Comparison of ENCODE assay signal across 18 cellular contexts in genomic region chr20:1491891-1492642, GRCh38. TPM values are rescaled to one million over a fixed set of nuclear protein-coding genes. Genes with fewer than 3 reads are reported as not detected.
A peak's percentile ranks its signal among the peaks of the same experiment; 100 is the strongest.
DNase-seq lines count a peak whose midpoint lies in the region; ATAC-seq, FAIRE-seq and TF ChIP-seq lines count a peak whose summit lies in the region.
"Had no signal": no experiment of that assay in that cellular context is flagged by ENCODE, and none has a peak within 500 bp of the region (broad histone marks: within the 10 kb centered on the region; RNA-seq: fewer than 3 reads in every experiment).

No MANE protein-coding gene starts in this region.

- H3K36me3 ChIP-seq in endothelial cell of umbilical vein (ENCODE audit: control insufficient read depth in 2 of 2, extremely low read depth in 1 of 2, insufficient read depth in 2 of 2, low read length in 2 of 2) (no peaks in the 10 kb centered on the region), mucosa of rectum (ENCODE audit: control insufficient read depth in 2 of 2, insufficient read depth in 2 of 2, low read length in 2 of 2) (no peaks in the 10 kb centered on the region), kidney (ENCODE audit: control insufficient read depth in 1 of 2, insufficient read depth in 2 of 2, low read length in 2 of 2) (no peaks in the 10 kb centered on the region)

- TF ChIP-seq CTCF in endothelial cell of umbilical vein (IDR thresholded peaks at IDR 0.05; ENCODE audit: extremely low read depth in 1 of 2, insufficient read depth in 1 of 2, low read depth in 1 of 2, low read length in 2 of 2) (no peak), kidney (IDR thresholded peaks at IDR 0.05; ENCODE audit: borderline replicate concordance, extremely low read depth, insufficient read depth) (no peak)

- no peak for ATAC-seq in HG02759 (IDR thresholded peaks at IDR 0.05; ENCODE audit: unreplicated experiment)
- no peak for ATAC-seq in GM18907 (IDR thresholded peaks at IDR 0.05; ENCODE audit: unreplicated experiment)
- ATAC-seq: effector memory CD8-positive, alpha-beta T cell had no signal

- BruUV-seq in endothelial cell of umbilical vein (replicated peaks; lab: Mats Ljungman, UMichigan), result TSS peak; percentile 53

- H3K4me1 ChIP-seq in endothelial cell of umbilical vein (ENCODE audit: control insufficient read depth, extremely low read depth, insufficient read depth, low read length) (peaks cover 31% of the 10 kb centered on the region), mucosa of rectum (ENCODE audit: control insufficient read depth in 2 of 2, insufficient read depth in 2 of 2, low read length in 2 of 2) (no peaks in the 10 kb centered on the region), kidney (ENCODE audit: control insufficient read depth in 1 of 2, insufficient read depth in 1 of 2, low read depth in 1 of 2, low read length in 2 of 2) (no peaks in the 10 kb centered on the region)

- intact Hi-C loops in endothelial cell of umbilical vein (cut with micrococcal nuclease), result loop anchor here (1.0 to 10.0 kb wide), 4 partner anchors 11 to 657 kb away; partner anchors contain the start of gene FAM110A
- intact Hi-C loops in kidney (cut with DNase I), result no loop called here

- H3K4me3 ChIP-seq in endothelial cell of umbilical vein (replicated peaks in 1 of 3; ENCODE audit: insufficient read depth in 1 of 3, low read depth in 1 of 3, low read length in 3 of 3) (peak overlapping the region in 1 of 3 experiments; percentile 21), mucosa of rectum (ENCODE audit: low read length in 2 of 2) (no peak overlapping the region), kidney (ENCODE audit: low read length in 2 of 2) (no peak overlapping the region)

- H3K27me3 ChIP-seq in endothelial cell of umbilical vein (ENCODE audit: control insufficient read depth in 2 of 2, insufficient read depth in 2 of 2, low read length in 2 of 2) (peaks cover 0 to 2% of the 10 kb centered on the region in 2 experiments), mucosa of rectum (ENCODE audit: control insufficient read depth in 2 of 2, insufficient read depth in 2 of 2, low read length in 2 of 2) (no peaks in the 10 kb centered on the region)

- H3K9ac ChIP-seq in endothelial cell of umbilical vein (replicated peaks; ENCODE audit: extremely low read depth, insufficient read depth, low read length), result peak overlapping the region; percentile 85
- H3K9ac ChIP-seq in mucosa of rectum (ENCODE audit: low read depth in 1 of 2, low read length in 2 of 2), result no peak overlapping the region
- H3K9ac ChIP-seq in kidney (ENCODE audit: low read length in 2 of 2), result no peak overlapping the region

- peak overlapping the region; percentile 90 for H3K27ac ChIP-seq in endothelial cell of umbilical vein (ENCODE audit: insufficient read depth, low read depth, low read length)
- peak overlapping the region; percentile 44 to 71 for H3K27ac ChIP-seq in mucosa of rectum (ENCODE audit: low read depth in 2 of 2, low read length in 2 of 2)
- peak overlapping the region in 1 of 2 donors; percentile 60 for H3K27ac ChIP-seq in kidney (ENCODE audit: low read depth in 2 of 2, low read length in 2 of 2)

- peak overlapping the region; percentile 86 for H3K4me2 ChIP-seq in endothelial cell of umbilical vein (ENCODE audit: insufficient read depth, low read length)

- H3K79me2 ChIP-seq in endothelial cell of umbilical vein (ENCODE audit: control insufficient read depth, insufficient read depth, low read length), result no peaks in the 10 kb centered on the region

- H3K9me1 ChIP-seq in endothelial cell of umbilical vein (replicated peaks; ENCODE audit: control insufficient read depth, extremely low read depth, insufficient read depth, low read length), result no peaks in the 10 kb centered on the region

- H3K9me3 ChIP-seq in endothelial cell of umbilical vein (replicated peaks; ENCODE audit: control insufficient read depth, insufficient read depth, low read length), result no peaks in the 10 kb centered on the region
- H3K9me3 ChIP-seq in mucosa of rectum (ENCODE audit: control insufficient read depth in 2 of 2, low read length in 2 of 2), result no peaks in the 10 kb centered on the region
- H3K9me3 ChIP-seq in kidney (ENCODE audit: control insufficient read depth in 1 of 2, low read length in 2 of 2), result no peaks in the 10 kb centered on the region

- CTCF ChIA-PET in endothelial cell of umbilical vein (lab: Charles Lee), result interaction anchor here (1.0 to 5.7 kb wide), 2 partner anchors 11 to 285 kb away, joined by 3 to 77 read pairs; no protein-coding TSS in a partner anchor

- dilution Hi-C loops in endothelial cell of umbilical vein (cut with MboI; ENCODE audit: extremely low pct_ligation_motif_present, low sequenced_read_pairs), result no loop called here

- TF ChIP-seq POLR2A in endothelial cell of umbilical vein (IDR thresholded peaks at IDR 0.05; ENCODE audit: low read depth, low read length), result no peak

- H4K20me1 ChIP-seq in endothelial cell of umbilical vein (replicated peaks; ENCODE audit: control insufficient read depth, extremely low read depth, insufficient read depth, low read length), result no peaks in the 10 kb centered on the region

- POLR2A ChIA-PET in endothelial cell of umbilical vein (lab: Charles Lee), result no interaction called here

- DNase-seq in Ammon's horn (ENCODE audit: low spot score) (peak; percentile 25), NOMO-1 treated with DMSO at 0.1 percent for 48 hours (lab: John Stamatoyannopoulos, UW; ENCODE audit: unreplicated experiment) (peak; percentile 57), endothelial cell of umbilical vein (ENCODE audit: low read depth, low spot score) (peak; percentile 63), SHP77 (lab: John Stamatoyannopoulos, UW) (no peak), kidney (no peak)
- DNase-seq: activated CD4-positive, alpha-beta T cell treated with anti-CD3 and anti-CD28 coated beads, Interleukin-2, amount 50 U/mL, for 1 hour; DMS53; effector memory CD8-positive, alpha-beta T cell; glutamatergic neuron; NCI-H1105 treated with DMSO at 0.1 percent for 48 hours; NCI-H226; T-helper 2 cell had no signal

- FAIRE-seq in endothelial cell of umbilical vein (lab: Jason Lieb, UNC) (peak; percentile 72), kidney (lab: Jason Lieb, UNC) (no peak)
- FAIRE-seq: astrocyte had no signal

- peak overlapping the region; percentile 40 for H2AFZ ChIP-seq in endothelial cell of umbilical vein (ENCODE audit: low read depth, low read length)

TF ChIP-seq in endothelial cell of umbilical vein, 7 proteins besides CTCF, POLR2A, EP300 and RAD21:
- TF ChIP-seq GATA2 (IDR thresholded peaks at IDR 0.05; ENCODE audit: insufficient read depth, insufficient read length, low read depth, low read length), result no peak
- TF ChIP-seq FOS (IDR thresholded peaks at IDR 0.05; ENCODE audit: borderline replicate concordance, insufficient read depth, low read length), result no peak
- no peak for TF ChIP-seq EZH2 (IDR thresholded peaks at IDR 0.05; ENCODE audit: borderline replicate concordance, low read depth, low read length, severe bottlenecking)
- TF ChIP-seq MYC (IDR thresholded peaks at IDR 0.05; ENCODE audit: low read depth, low read length), result no peak
- TF ChIP-seq MAX (IDR thresholded peaks at IDR 0.05; ENCODE audit: insufficient read depth, insufficient read length), result no peak
- no peak for TF ChIP-seq POLR2AphosphoS5 (IDR thresholded peaks at IDR 0.05; ENCODE audit: insufficient read depth, low read depth, low read length)
- no peak for TF ChIP-seq JUN (IDR thresholded peaks at IDR 0.05; ENCODE audit: borderline replicate concordance, insufficient read depth, insufficient read length, low read depth)

RNA-seq across cellular contexts. Expression of gene SIRPB2, which starts 0.8 kb away (rescaled TPM):
- 9.5 and 12.3 TPM in 2 replicates for total RNA-seq in endothelial cell of umbilical vein
- polyA plus RNA-seq in endothelial cell of umbilical vein, result 18.8 and 19.7 TPM in 2 replicates
- polyA plus RNA-seq in endothelial cell of umbilical vein (2011; cell fraction: cytosol; rRNA removed), result 11.6 and 12.3 TPM in 2 replicates
- 33.3 and 33.7 TPM in 2 replicates for polyA plus RNA-seq in endothelial cell of umbilical vein (2011; cell fraction: nucleus; rRNA removed)
- 11.4 and 13.6 TPM in 2 replicates for polyA plus RNA-seq in endothelial cell of umbilical vein (2012)
- 44.1 and 46.0 TPM in 2 replicates for polyA minus RNA-seq in endothelial cell of umbilical vein
- not detected for polyA minus RNA-seq in endothelial cell of umbilical vein (2011; cell fraction: cytosol; rRNA and poly(A)+ RNA removed)
- polyA minus RNA-seq in endothelial cell of umbilical vein (2011; cell fraction: nucleus; rRNA and poly(A)+ RNA removed), result 46.1 TPM in 2 replicates
- 8.2 TPM for total RNA-seq in kidney
- polyA plus RNA-seq in kidney (ENCODE audit: insufficient read depth, low read depth, low replicate concordance), result 0.86 TPM
- total RNA-seq: astrocyte had no signal
- polyA plus RNA-seq: AG04450, neural cell had no signal

RNA-seq across cellular contexts. Expression of gene NSFL1C, which starts 25.4 kb away (rescaled TPM):
- total RNA-seq in endothelial cell of umbilical vein (95.7 and 107 TPM in 2 replicates), kidney (78.2 TPM)
- polyA plus RNA-seq in endothelial cell of umbilical vein (26.0 and 27.3 TPM in 2 replicates), kidney (ENCODE audit: insufficient read depth, low read depth, low replicate concordance) (76.1 TPM)
- 30.0 and 35.5 TPM in 2 replicates for polyA plus RNA-seq in endothelial cell of umbilical vein (2011; cell fraction: cytosol; rRNA removed)
- 70.9 and 78.9 TPM in 2 replicates for polyA plus RNA-seq in endothelial cell of umbilical vein (2011; cell fraction: nucleus; rRNA removed)
- polyA plus RNA-seq in endothelial cell of umbilical vein (2012), result 88.1 and 119 TPM in 2 replicates
- polyA minus RNA-seq in endothelial cell of umbilical vein, result 37.1 and 37.5 TPM in 2 replicates
- polyA minus RNA-seq in endothelial cell of umbilical vein (2011; cell fraction: cytosol; rRNA and poly(A)+ RNA removed), result 10.5 TPM
- polyA minus RNA-seq in endothelial cell of umbilical vein (2011; cell fraction: nucleus; rRNA and poly(A)+ RNA removed), result 64.1 and 74.2 TPM in 2 replicates

Comparison
In these comparisons a context has a peak if more than half of its experiments do, and no peak if none do; other contexts are left out.
1. DNase-seq: peak in Ammon's horn (single experiment), NOMO-1 treated with DMSO at 0.1 percent for 48 hours (single experiment) and endothelial cell of umbilical vein (single experiment); none in SHP77 (0 of 2) and kidney (single experiment).